Comparison of ENCODE assay signal across 8 cellular contexts in genomic region chr3:53846134-53846850, GRCh38. TPM values are rescaled to one million over a fixed set of nuclear protein-coding genes. Genes with fewer than 3 reads are reported as not detected.
DNase-seq lines count a peak whose midpoint lies in the region; ATAC-seq and TF ChIP-seq lines count a peak whose summit lies in the region.

Gene CHDH (minus strand): TSS chr3:53846419. CDS start chr3:53824008, 22,411 bp downstream.
A gene with protein sequence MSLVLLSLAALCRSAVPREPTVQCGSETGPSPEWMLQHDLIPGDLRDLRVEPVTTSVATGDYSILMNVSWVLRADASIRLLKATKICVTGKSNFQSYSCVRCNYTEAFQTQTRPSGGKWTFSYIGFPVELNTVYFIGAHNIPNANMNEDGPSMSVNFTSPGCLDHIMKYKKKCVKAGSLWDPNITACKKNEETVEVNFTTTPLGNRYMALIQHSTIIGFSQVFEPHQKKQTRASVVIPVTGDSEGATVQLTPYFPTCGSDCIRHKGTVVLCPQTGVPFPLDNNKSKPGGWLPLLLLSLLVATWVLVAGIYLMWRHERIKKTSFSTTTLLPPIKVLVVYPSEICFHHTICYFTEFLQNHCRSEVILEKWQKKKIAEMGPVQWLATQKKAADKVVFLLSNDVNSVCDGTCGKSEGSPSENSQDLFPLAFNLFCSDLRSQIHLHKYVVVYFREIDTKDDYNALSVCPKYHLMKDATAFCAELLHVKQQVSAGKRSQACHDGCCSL (plus strand): TSS chr3:53846568. CDS start chr3:53846589, 21 bp downstream.

- peak within 1 kb of the TSS in 6 of 10 experiments; percentile 7 to 49 (median 43); a peak in 9 of 20 replicates for H3K4me3 ChIP-seq in BLaER1 treated with 17β-estradiol and CSF1 and Interleukin-3, amounts not matched to agents 10 nM and 100 nM
- H3K4me3 ChIP-seq in SK-N-SH (ENCODE audit: low read depth in 2 of 2, low read length in 1 of 2) (peak within 1 kb of the TSS; percentile 44 to 46; a peak in 3 of 4 replicates), endocrine pancreas (ENCODE audit: control insufficient read depth, insufficient read depth, low read length) (no peak within 1 kb of the TSS), tibial nerve (peak within 1 kb of the TSS; percentile 61 to 66 (median 63))

- TF ChIP-seq EP300 in SK-N-SH (IDR thresholded peaks at IDR 0.05; ENCODE audit: borderline replicate concordance in 1 of 2, low read depth in 1 of 2, low read length in 1 of 2) (no peak), tibial nerve (IDR thresholded peaks at IDR 0.05) (peak in 1 of 2 donors; percentile 53)

- H3K4me1 ChIP-seq in BLaER1 treated with 17β-estradiol and CSF1 and Interleukin-3, amounts not matched to agents 10 nM and 100 nM, result peaks cover 0 to 12% (median 3%) of the 10 kb centered on the region in 10 experiments; a peak in 9 of 20 replicates
- H3K4me1 ChIP-seq in SK-N-SH (ENCODE audit: control insufficient read depth in 1 of 2, insufficient read depth in 2 of 2, low read depth in 1 of 2, low read length in 1 of 2), result peaks cover 0 to 11% of the 10 kb centered on the region in 2 experiments; a peak in 1 of 4 replicates
- no peaks in the 10 kb centered on the region for H3K4me1 ChIP-seq in endocrine pancreas (ENCODE audit: control insufficient read depth, insufficient read depth, low read length)
- peaks cover 0 to 36% (median 15%) of the 10 kb centered on the region in 4 donors for H3K4me1 ChIP-seq in tibial nerve

- H3K27me3 Mint-ChIP-seq in mesothelial cell of epicardium (ENCODE audit: low read depth), result peaks cover 34% of the 10 kb centered on the region

- POLR2A ChIA-PET in SK-N-SH (lab: Yijun Ruan, JAX), result no interaction called here

- TF ChIP-seq CTCF in SK-N-SH (IDR thresholded peaks at IDR 0.05) (no peak), mesothelial cell of epicardium (IDR thresholded peaks at IDR 0.05; ENCODE audit: unreplicated experiment) (no peak), tibial nerve (IDR thresholded peaks at IDR 0.05) (no peak)

- peak in 1 of 2 donors; percentile 54 for TF ChIP-seq POLR2A in tibial nerve (IDR thresholded peaks at IDR 0.05)

- H3K4me1 Mint-ChIP-seq in mesothelial cell of epicardium, result peaks cover 17% of the 10 kb centered on the region

- no peaks in the 10 kb centered on the region for H3K79me2 ChIP-seq in SK-N-SH (ENCODE audit: insufficient read depth)

- peaks cover 31 to 48% (median 40%) of the 10 kb centered on the region in 11 experiments for H3K27me3 ChIP-seq in BLaER1 treated with 17β-estradiol and CSF1 and Interleukin-3, amounts not matched to agents 10 nM and 100 nM
- H3K27me3 ChIP-seq in SK-N-SH (ENCODE audit: insufficient read depth) (peaks cover 30% of the 10 kb centered on the region), endocrine pancreas (ENCODE audit: control insufficient read depth, insufficient read depth, low read length) (no peaks in the 10 kb centered on the region), tibial nerve (peaks cover 0 to 32% of the 10 kb centered on the region in 2 donors)

- peak; percentile 83 for DNase-seq in SK-N-SH
- peak in 1 of 2 experiments; percentile 43 for DNase-seq in mesothelial cell of epicardium (ENCODE audit: low spot score in 2 of 2, unreplicated experiment in 2 of 2)
- DNase-seq in tibial nerve (ENCODE audit: low spot score in 2 of 2), result no peak
- no peak for DNase-seq in SW 1271 (lab: John Stamatoyannopoulos, UW)

- peak within 1 kb of the TSS; percentile 67 for H3K4me3 Mint-ChIP-seq in mesothelial cell of epicardium

- H3K9me3 Mint-ChIP-seq in mesothelial cell of epicardium, result no peaks in the 10 kb centered on the region

- no peaks in the 10 kb centered on the region for H3K9me2 ChIP-seq in SK-N-SH

- peak; percentile 51 for ATAC-seq in GM18867 (IDR thresholded peaks at IDR 0.05; ENCODE audit: unreplicated experiment)
- peak; percentile 62 for ATAC-seq in HG03280 (IDR thresholded peaks at IDR 0.05; ENCODE audit: unreplicated experiment)

- H3K27ac ChIP-seq in BLaER1 treated with 17β-estradiol and CSF1 and Interleukin-3, amounts not matched to agents 10 nM and 100 nM, result no peak within 1 kb of the TSS
- H3K27ac ChIP-seq in SK-N-SH (ENCODE audit: low read depth in 2 of 2, low read length in 1 of 2), result no peak within 1 kb of the TSS
- peak within 1 kb of the TSS; percentile 72 to 92 (median 78) for H3K27ac ChIP-seq in tibial nerve

- no peaks in the 10 kb centered on the region for H3K36me3 Mint-ChIP-seq in mesothelial cell of epicardium

- H3K27ac Mint-ChIP-seq in mesothelial cell of epicardium, result no peak within 1 kb of the TSS

- H4K20me1 ChIP-seq in BLaER1 treated with 17β-estradiol and CSF1 and Interleukin-3, amounts not matched to agents 10 nM and 100 nM, result peaks cover 0 to 4% (median 0%) of the 10 kb centered on the region in 11 experiments; a peak in 1 of 22 replicates
- H4K20me1 ChIP-seq in SK-N-SH (ENCODE audit: insufficient read depth), result no peaks in the 10 kb centered on the region

- H3F3A ChIP-seq in SK-N-SH (replicated peaks; ENCODE audit: insufficient read depth), result no peaks in the 10 kb centered on the region

- H3K36me3 ChIP-seq in BLaER1 treated with 17β-estradiol and CSF1 and Interleukin-3, amounts not matched to agents 10 nM and 100 nM, result no peaks in the 10 kb centered on the region
- H3K36me3 ChIP-seq in SK-N-SH (replicated peaks in 1 of 2; ENCODE audit: control insufficient read depth in 1 of 2, insufficient read depth in 2 of 2, low read length in 1 of 2) (no peaks in the 10 kb centered on the region), endocrine pancreas (ENCODE audit: control insufficient read depth, insufficient read depth, low read length) (no peaks in the 10 kb centered on the region), tibial nerve (no peaks in the 10 kb centered on the region)

- WGBS in SK-N-SH (ENCODE audit: low lambda C conversion rate), result 0% methylated on average over 8 of the region's 91 CpGs
- WGBS in tibial nerve, 2 donors, result 1 to 10% methylated on average over 4 to 70 of the region's 91 CpGs

- peak within 1 kb of the TSS; percentile 16; the same call in 1 of the 2 replicates for H2AFZ ChIP-seq in SK-N-SH (ENCODE audit: low read depth)

- H3K9me3 ChIP-seq in BLaER1 treated with 17β-estradiol and CSF1 and Interleukin-3, amounts not matched to agents 10 nM and 100 nM (replicated peaks in 1 of 11), result peaks cover 11 to 20% (median 15%) of the 10 kb centered on the region in 11 experiments; a peak in 21 of 22 replicates
- H3K9me3 ChIP-seq in SK-N-SH (no peaks in the 10 kb centered on the region), endocrine pancreas (ENCODE audit: control insufficient read depth, low read length) (no peaks in the 10 kb centered on the region), tibial nerve (no peaks in the 10 kb centered on the region)

- CTCF ChIA-PET in SK-N-SH (lab: Yijun Ruan, JAX), result no interaction called here

- TF ChIP-seq RAD21 in SK-N-SH (IDR thresholded peaks at IDR 0.05; ENCODE audit: low read length), result no peak

- peak within 1 kb of the TSS in 7 of 11 experiments; percentile 12 to 69 (median 35); a peak in 10 of 22 replicates for H3K4me2 ChIP-seq in BLaER1 treated with 17β-estradiol and CSF1 and Interleukin-3, amounts not matched to agents 10 nM and 100 nM
- peak within 1 kb of the TSS; percentile 72 for H3K4me2 ChIP-seq in SK-N-SH

- peak within 1 kb of the TSS in 2 of 11 experiments; percentile 22 to 48; a peak in 2 of 22 replicates for H3K9ac ChIP-seq in BLaER1 treated with 17β-estradiol and CSF1 and Interleukin-3, amounts not matched to agents 10 nM and 100 nM
- H3K9ac ChIP-seq in SK-N-SH (no peak within 1 kb of the TSS), endocrine pancreas (ENCODE audit: control insufficient read depth, insufficient read depth, low read length) (peak within 1 kb of the TSS; percentile 83)

TF ChIP-seq in SK-N-SH, 30 proteins besides CTCF, POLR2A, EP300 and RAD21 (continues in another document):
- no peak for TF ChIP-seq SMC3 (IDR thresholded peaks at IDR 0.05; ENCODE audit: low read depth, low read length)
- TF ChIP-seq FOXM1 (IDR thresholded peaks at IDR 0.05; ENCODE audit: low read depth), result no peak
- TF ChIP-seq, protein P1, sequence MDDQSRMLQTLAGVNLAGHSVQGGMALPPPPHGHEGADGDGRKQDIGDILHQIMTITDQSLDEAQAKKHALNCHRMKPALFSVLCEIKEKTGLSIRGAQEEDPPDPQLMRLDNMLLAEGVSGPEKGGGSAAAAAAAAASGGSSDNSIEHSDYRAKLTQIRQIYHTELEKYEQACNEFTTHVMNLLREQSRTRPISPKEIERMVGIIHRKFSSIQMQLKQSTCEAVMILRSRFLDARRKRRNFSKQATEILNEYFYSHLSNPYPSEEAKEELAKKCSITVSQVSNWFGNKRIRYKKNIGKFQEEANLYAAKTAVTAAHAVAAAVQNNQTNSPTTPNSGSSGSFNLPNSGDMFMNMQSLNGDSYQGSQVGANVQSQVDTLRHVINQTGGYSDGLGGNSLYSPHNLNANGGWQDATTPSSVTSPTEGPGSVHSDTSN (IDR thresholded peaks at IDR 0.05), result no peak
- TF ChIP-seq, protein P2, sequence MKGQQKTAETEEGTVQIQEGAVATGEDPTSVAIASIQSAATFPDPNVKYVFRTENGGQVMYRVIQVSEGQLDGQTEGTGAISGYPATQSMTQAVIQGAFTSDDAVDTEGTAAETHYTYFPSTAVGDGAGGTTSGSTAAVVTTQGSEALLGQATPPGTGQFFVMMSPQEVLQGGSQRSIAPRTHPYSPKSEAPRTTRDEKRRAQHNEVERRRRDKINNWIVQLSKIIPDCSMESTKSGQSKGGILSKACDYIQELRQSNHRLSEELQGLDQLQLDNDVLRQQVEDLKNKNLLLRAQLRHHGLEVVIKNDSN (IDR thresholded peaks at IDR 0.05; ENCODE audit: borderline replicate concordance, low read depth), result no peak
- no peak for TF ChIP-seq YY1 (IDR thresholded peaks at IDR 0.05; ENCODE audit: low read depth)
- TF ChIP-seq SIN3A (IDR thresholded peaks at IDR 0.05; ENCODE audit: borderline replicate concordance, low read depth, low read length), result no peak
- TF ChIP-seq FOXJ3 (CRISPR knock-in tag; IDR thresholded peaks at IDR 0.05), result no peak; the same call in 1 of the 2 replicates
- no peak for TF ChIP-seq TCF12 (IDR thresholded peaks at IDR 0.05)
- TF ChIP-seq TAF1 (IDR thresholded peaks at IDR 0.05; ENCODE audit: borderline replicate concordance, low read depth, low read length), result no peak
- TF ChIP-seq FOSL2 (IDR thresholded peaks at IDR 0.05; ENCODE audit: borderline replicate concordance, low read depth), result no peak

RNA-seq across cellular contexts. Expression of gene CHDH, which starts in this region (rescaled TPM):
- polyA plus RNA-seq in SK-N-SH (2012; rRNA removed), result 0.05 and 0.33 TPM in 2 replicates
- 0.04 and 0.16 TPM in 2 replicates for polyA plus RNA-seq in SK-N-SH (2012; cell fraction: cytosol; rRNA removed)
- 0.32 and 2.1 TPM in 2 replicates for polyA plus RNA-seq in SK-N-SH (2012; cell fraction: nucleus; rRNA removed)
- total RNA-seq in mesothelial cell of epicardium, result 3.2 to 3.9 TPM (median 3.6 TPM) in 3 replicates
- total RNA-seq in tibial nerve, result 10 to 100 TPM in 2 of 4 donors, 1 to 10 TPM in 2; 2.8 to 15.9 (median 9.7) TPM

RNA-seq across cellular contexts. Expression of the second gene that starts in this region (rescaled TPM):
- 0.10 and 0.16 TPM in 2 replicates for polyA plus RNA-seq in SK-N-SH (2012; rRNA removed)
- 0.03 TPM in 1 of 2 replicates, not detected in the other for polyA plus RNA-seq in SK-N-SH (2012; cell fraction: cytosol; rRNA removed)
- polyA plus RNA-seq in SK-N-SH (2012; cell fraction: nucleus; rRNA removed), result 0.44 and 0.50 TPM in 2 replicates
- total RNA-seq in mesothelial cell of epicardium, result 1.4 to 1.7 TPM (median 1.6 TPM) in 3 replicates
- total RNA-seq in tibial nerve, result 1 to 10 TPM; 3.3 to 7.1 (median 5.0) TPM

Comparison
In these comparisons a context has a peak if more than half of its experiments do, and no peak if none do; other contexts are left out.
1. H3K27ac ChIP-seq: peak in tibial nerve (4 of 4); none in BLaER1 treated with 17β-estradiol and CSF1 and Interleukin-3, amounts not matched to agents 10 nM and 100 nM (0 of 11) and SK-N-SH (0 of 2).